Comparison of ENCODE assay signal across 17 cellular contexts in the genomic region with DNA sequence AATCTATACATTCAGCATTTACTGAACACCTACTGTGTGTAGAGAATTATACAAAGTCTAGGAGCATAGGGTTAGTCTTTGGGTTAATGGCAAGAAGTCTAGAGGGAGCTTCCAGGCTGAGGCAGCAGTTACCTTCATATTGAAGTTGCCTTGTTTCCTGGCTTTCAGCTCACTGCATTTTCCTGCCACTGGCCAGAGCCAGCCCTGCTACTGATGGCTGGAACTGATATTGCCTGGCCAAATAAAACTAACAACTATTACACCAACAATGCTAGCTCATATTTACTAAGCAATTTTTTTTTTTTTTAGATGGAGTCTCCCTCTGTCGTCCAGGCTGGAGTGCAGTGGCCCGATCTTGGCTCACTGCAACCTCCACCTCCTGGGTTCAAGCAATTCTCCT.
"Had no signal": no experiment of that assay in that cellular context is flagged by ENCODE, and none has a peak within 500 bp of the region (broad histone marks: within the 10 kb centered on the region; RNA-seq: fewer than 3 reads in every experiment).

No MANE protein-coding gene starts in this region.

- H3K4me1 ChIP-seq: neural progenitor cell had no signal

- H3K36me3 ChIP-seq: neural progenitor cell, right lobe of liver, suprapubic skin had no signal

- H3K27me3 Mint-ChIP-seq: activated CD4-positive, alpha-beta memory T cell treated with anti-CD3 and anti-CD28 coated beads for 36 hours; stimulated activated naive CD8-positive, alpha-beta T cell treated with anti-CD3 and anti-CD28 coated beads, Interleukin-15, Interleukin-2, amounts not matched to agents 100 ng/mL and 50 ng/mL, for 24 hours had no signal

- H3K27me3 ChIP-seq: hepatocyte, neural progenitor cell, right lobe of liver, suprapubic skin had no signal

- H3K4me3 Mint-ChIP-seq: activated CD4-positive, alpha-beta memory T cell treated with anti-CD3 and anti-CD28 coated beads for 36 hours; activated CD4-positive, alpha-beta T cell treated with anti-CD3 and anti-CD28 coated beads for 36 hours; activated T-cell treated with anti-CD3 and anti-CD28 coated beads, Interleukin-2, amount 50 U/mL, for 4 hours; brain; neural progenitor cell; stimulated activated naive CD8-positive, alpha-beta T cell treated with anti-CD3 and anti-CD28 coated beads, Interleukin-15, Interleukin-2, amounts not matched to agents 100 ng/mL and 50 ng/mL, for 24 hours; type B pancreatic cell had no signal

- H3K4me3 ChIP-seq: hepatocyte, neural progenitor cell, psoas muscle, right lobe of liver, suprapubic skin had no signal

- H3K9me3 ChIP-seq: psoas muscle, right lobe of liver, suprapubic skin had no signal

- H3K36me3 Mint-ChIP-seq: brain, neural progenitor cell, type B pancreatic cell had no signal

- H3K27ac ChIP-seq: hepatocyte, neural progenitor cell, psoas muscle, right lobe of liver, suprapubic skin had no signal

- DNase-seq: activated CD4-positive, alpha-beta memory T cell treated with anti-CD3 and anti-CD28 coated beads for 36 hours; activated CD4-positive, alpha-beta T cell treated with anti-CD3 and anti-CD28 coated beads for 36 hours; activated effector memory CD4-positive, alpha-beta T cell treated with Interleukin-2 at 50 U/mL for 16 hours; activated naive CD4-positive, alpha-beta T cell treated with anti-CD3 and anti-CD28 coated beads, Interleukin-2, amount 50 U/mL, for 16 hours; activated T-cell treated with anti-CD3 and anti-CD28 coated beads, Interleukin-2, amount 50 U/mL, for 4 hours; cerebellar nuclear complex; islet precursor cell; psoas muscle; right lobe of liver; T-helper 9 cell had no signal

- H3K9me3 Mint-ChIP-seq: activated T-cell treated with anti-CD3 and anti-CD28 coated beads, Interleukin-2, amount 50 U/mL, for 4 hours; neural progenitor cell; stimulated activated naive CD8-positive, alpha-beta T cell treated with anti-CD3 and anti-CD28 coated beads, Interleukin-15, Interleukin-2, amounts not matched to agents 100 ng/mL and 50 ng/mL, for 24 hours; type B pancreatic cell had no signal

- H3K27ac Mint-ChIP-seq: activated CD4-positive, alpha-beta memory T cell treated with anti-CD3 and anti-CD28 coated beads for 36 hours; activated CD4-positive, alpha-beta T cell treated with anti-CD3 and anti-CD28 coated beads for 36 hours; brain; neural progenitor cell; stimulated activated naive CD8-positive, alpha-beta T cell treated with anti-CD3 and anti-CD28 coated beads, Interleukin-15, Interleukin-2, amounts not matched to agents 100 ng/mL and 50 ng/mL, for 24 hours; type B pancreatic cell had no signal

- ATAC-seq: activated CD4-positive, alpha-beta T cell treated with anti-CD3 and anti-CD28 coated beads for 36 hours; activated T-cell treated with anti-CD3 and anti-CD28 coated beads, Interleukin-2, amount 50 U/mL, for 4 hours; left lobe of liver; psoas muscle had no signal
